In the genomic region with DNA sequence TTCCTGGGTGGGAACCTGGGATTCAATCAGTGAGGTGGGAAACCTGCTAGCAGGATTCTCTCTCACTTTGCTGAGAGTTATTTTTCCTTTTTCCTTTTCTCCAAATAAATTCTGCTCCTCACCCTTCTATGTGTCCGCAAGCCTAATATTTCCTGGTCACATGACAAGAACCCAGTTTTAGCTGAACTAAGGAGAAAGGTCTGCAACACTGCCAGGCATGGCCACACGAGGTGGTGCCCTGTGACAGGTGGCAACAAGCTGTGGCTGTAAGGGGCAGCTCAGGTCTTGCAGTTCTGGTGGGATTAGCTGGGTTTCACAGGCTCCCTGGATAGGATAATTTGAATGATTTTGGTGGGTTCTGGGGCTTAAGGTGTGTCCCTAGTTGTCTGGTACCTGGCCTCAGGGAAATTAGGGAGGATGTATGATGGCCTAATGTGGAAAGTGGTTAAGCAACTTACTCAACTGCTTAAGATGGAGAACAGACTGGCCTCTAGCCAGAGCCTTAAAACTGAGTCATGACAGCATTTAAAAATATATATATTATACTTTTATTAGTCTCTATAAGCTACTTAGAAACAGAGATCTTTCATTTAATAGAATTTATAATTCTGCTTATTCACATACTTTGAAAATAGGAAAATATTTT, we compare ENCODE assay signal across 23 cellular contexts.
A peak's percentile ranks its signal among the peaks of the same experiment; 100 is the strongest.
DNase-seq lines count a peak whose midpoint lies in the region; ATAC-seq and TF ChIP-seq lines count a peak whose summit lies in the region.
"Had no signal": no experiment of that assay in that cellular context is flagged by ENCODE, and none has a peak within 500 bp of the region (broad histone marks: within the 10 kb centered on the region; RNA-seq: fewer than 3 reads in every experiment).

No MANE protein-coding gene starts in this region.

- no peaks in the 10 kb centered on the region for H3K36me3 ChIP-seq in breast epithelium
- H3K36me3 ChIP-seq in sigmoid colon, result no peaks in the 10 kb centered on the region
- H3K36me3 ChIP-seq: cardiac muscle cell, left lung, SJSA1, stomach had no signal

- no peaks in the 10 kb centered on the region for H3K9me3 Mint-ChIP-seq in MCF 10A (ENCODE audit: unreplicated experiment)
- peaks cover 9% of the 10 kb centered on the region for H3K9me3 Mint-ChIP-seq in activated naive CD8-positive, alpha-beta T cell treated with anti-CD3 and anti-CD28 coated beads for 36 hours
- H3K9me3 Mint-ChIP-seq: T-helper 1 cell treated with Interleukin-12 subunit alpha and Interleukin-12 subunit beta and Interleukin-4 antibody, amounts not matched to agents 30 μg/mL and 1 μg/mL, for 36 hours had no signal

- intact Hi-C loops in MCF 10A (cut with micrococcal nuclease), result no loop called here
- intact Hi-C loops in breast epithelium (cut with DNase I; ENCODE audit: low total_unique reads), result no loop called here
- intact Hi-C loops in sigmoid colon (cut with DNase I), result no loop called here

- H3K27me3 ChIP-seq in breast epithelium (no peaks in the 10 kb centered on the region), sigmoid colon (no peaks in the 10 kb centered on the region)
- H3K27me3 ChIP-seq: cardiac muscle cell, left lung, SJSA1, stomach had no signal

- peak overlapping the region; percentile 54 for H3K27ac Mint-ChIP-seq in MCF 10A (ENCODE audit: low read depth, unreplicated experiment)
- no peak overlapping the region for H3K27ac Mint-ChIP-seq in activated naive CD8-positive, alpha-beta T cell treated with anti-CD3 and anti-CD28 coated beads for 36 hours
- no peak overlapping the region for H3K27ac Mint-ChIP-seq in T-helper 17 cell
- H3K27ac Mint-ChIP-seq: progenitor cell of endocrine pancreas; T-helper 1 cell treated with Interleukin-12 subunit alpha and Interleukin-12 subunit beta and Interleukin-4 antibody, amounts not matched to agents 30 μg/mL and 1 μg/mL, for 36 hours had no signal

- H3K4me1 Mint-ChIP-seq in MCF 10A (ENCODE audit: insufficient read depth, unreplicated experiment), result peaks cover 29% of the 10 kb centered on the region
- no peaks in the 10 kb centered on the region for H3K4me1 Mint-ChIP-seq in activated naive CD8-positive, alpha-beta T cell treated with anti-CD3 and anti-CD28 coated beads for 36 hours
- H3K4me1 Mint-ChIP-seq in T-helper 17 cell, result no peaks in the 10 kb centered on the region

- TF ChIP-seq EP300 in sigmoid colon (IDR thresholded peaks at IDR 0.05), result no peak

- H3K4me3 ChIP-seq in breast epithelium (no peak overlapping the region), astrocyte of the spinal cord (ENCODE audit: low read depth, low read length) (no peak overlapping the region), fibroblast of villous mesenchyme (ENCODE audit: low read depth, low read length) (no peak overlapping the region), sigmoid colon (no peak overlapping the region)
- H3K4me3 ChIP-seq: cardiac muscle cell, left lung, PC-9, SJSA1, stomach had no signal

- POLR2A ChIA-PET in MCF 10A (lab: Yijun Ruan, JAX), result interaction anchor here (0.6 to 2.5 kb wide), 7 partner anchors 9 to 1335 kb away, joined by 3 to 16 read pairs (median 3); partner anchors contain the start of gene IL15

- DNase-seq in MCF 10A (ENCODE audit: unreplicated experiment), result peak; percentile 88
- DNase-seq in breast epithelium (ENCODE audit: low spot score in 2 of 2), result no peak
- peak; percentile 10 for DNase-seq in astrocyte of the spinal cord (ENCODE audit: low read depth, low spot score)
- peak; percentile 5 for DNase-seq in fibroblast of villous mesenchyme (ENCODE audit: low read depth)
- no peak for DNase-seq in RPMI8226
- no peak for DNase-seq in activated naive CD8-positive, alpha-beta T cell treated with anti-CD3 and anti-CD28 coated beads for 36 hours
- DNase-seq in sigmoid colon, result no peak
- DNase-seq in T-helper 17 cell, result no peak
- DNase-seq: activated CD4-positive, alpha-beta T cell treated with anti-CD3 and anti-CD28 coated beads, Interleukin-2, amount 50 U/mL, for 1 hour; activated CD8-positive, alpha-beta memory T cell treated with anti-CD3 and anti-CD28 coated beads, Interleukin-2, amount 50 U/mL, for 4 hours; head of caudate nucleus; MM.1S; NCI-H774; PC-9; stimulated activated CD4-positive, alpha-beta T cell treated with anti-CD3 and anti-CD28 coated beads, Interleukin-4, amount 100 ng/mL, for 4 hours; stomach; trophoblast cell had no signal

- CTCF ChIA-PET in MCF 10A (lab: Yijun Ruan, JAX), result interaction anchor here (0.6 kb wide), 2 partner anchors 229 to 505 kb away, joined by 3 read pairs; no protein-coding TSS in a partner anchor

- TF ChIP-seq POLR2A in breast epithelium (IDR thresholded peaks at IDR 0.05) (no peak), sigmoid colon (IDR thresholded peaks at IDR 0.05) (no peak)

- TF ChIP-seq CTCF in MCF 10A (IDR thresholded peaks at IDR 0.05; ENCODE audit: unreplicated experiment) (no peak), breast epithelium (IDR thresholded peaks at IDR 0.05) (no peak), astrocyte of the spinal cord (IDR thresholded peaks at IDR 0.05; ENCODE audit: low read depth, low read length) (no peak), fibroblast of villous mesenchyme (IDR thresholded peaks at IDR 0.05; ENCODE audit: insufficient read depth, low read depth, low read length) (no peak), sigmoid colon (IDR thresholded peaks at IDR 0.05) (no peak)

- H3K36me3 Mint-ChIP-seq in MCF 10A (ENCODE audit: insufficient read depth, unreplicated experiment), result no peaks in the 10 kb centered on the region
- no peaks in the 10 kb centered on the region for H3K36me3 Mint-ChIP-seq in activated naive CD8-positive, alpha-beta T cell treated with anti-CD3 and anti-CD28 coated beads for 36 hours
- no peaks in the 10 kb centered on the region for H3K36me3 Mint-ChIP-seq in T-helper 17 cell (ENCODE audit: low read depth)

- H3K27me3 Mint-ChIP-seq in MCF 10A (ENCODE audit: insufficient read depth, unreplicated experiment) (no peaks in the 10 kb centered on the region), T-helper 17 cell (peaks cover 11% of the 10 kb centered on the region)
- H3K27me3 Mint-ChIP-seq in activated naive CD8-positive, alpha-beta T cell treated with anti-CD3 and anti-CD28 coated beads for 36 hours, result no peaks in the 10 kb centered on the region
- H3K27me3 Mint-ChIP-seq: progenitor cell of endocrine pancreas had no signal

- H3K4me1 ChIP-seq in breast epithelium, result no peaks in the 10 kb centered on the region
- no peaks in the 10 kb centered on the region for H3K4me1 ChIP-seq in sigmoid colon
- H3K4me1 ChIP-seq: left lung, SJSA1, stomach had no signal

- H3K9me3 ChIP-seq in breast epithelium, result peaks cover 0 to 11% of the 10 kb centered on the region in 2 donors
- no peaks in the 10 kb centered on the region for H3K9me3 ChIP-seq in sigmoid colon
- H3K9me3 ChIP-seq in T-helper 17 cell (ENCODE audit: control insufficient read depth, low read length, poor library complexity, severe bottlenecking), result peaks cover 10% of the 10 kb centered on the region
- H3K9me3 ChIP-seq: SJSA1 had no signal

- H3K4me3 Mint-ChIP-seq in MCF 10A (ENCODE audit: unreplicated experiment) (no peak overlapping the region), T-helper 17 cell (no peak overlapping the region)
- H3K4me3 Mint-ChIP-seq in activated naive CD8-positive, alpha-beta T cell treated with anti-CD3 and anti-CD28 coated beads for 36 hours, result no peak overlapping the region
- H3K4me3 Mint-ChIP-seq: T-helper 1 cell treated with Interleukin-12 subunit alpha and Interleukin-12 subunit beta and Interleukin-4 antibody, amounts not matched to agents 30 μg/mL and 1 μg/mL, for 36 hours had no signal

- ATAC-seq in T-helper 17 cell, result no peak
- ATAC-seq: left lung had no signal

- 65 to 79% methylated on average over 2 of the region's 2 CpGs for WGBS in sigmoid colon, 2 donors

- H3K27ac ChIP-seq in breast epithelium (no peak overlapping the region), sigmoid colon (no peak overlapping the region)
- H3K27ac ChIP-seq: C4-2B, cardiac muscle cell, left lung, PC-9, SJSA1, stomach had no signal

- in situ Hi-C loops in astrocyte of the spinal cord (cut with HindIII; ENCODE audit: low sequenced_read_pairs), result no loop called here

- no TSS peak for BruUV-seq in MCF 10A (replicated peaks; lab: Mats Ljungman, UMichigan)

Comparison
In these comparisons a context has a peak if more than half of its experiments do, and no peak if none do; other contexts are left out.
1. DNase-seq: peak in MCF 10A (single experiment), astrocyte of the spinal cord (single experiment) and fibroblast of villous mesenchyme (single experiment); none in breast epithelium (0 of 2), RPMI8226 (single experiment), activated naive CD8-positive, alpha-beta T cell treated with anti-CD3 and anti-CD28 coated beads for 36 hours (single experiment), sigmoid colon (single experiment) and T-helper 17 cell (0 of 3).